Comparison of ENCODE assay signal across 8 cellular contexts in genomic region chr4:76748649-76749048, GRCh38.
DNase-seq lines count a peak whose midpoint lies in the region; ATAC-seq, FAIRE-seq and TF ChIP-seq lines count a peak whose summit lies in the region.

No MANE protein-coding gene starts in this region.

- H3K4me1 ChIP-seq in pancreas, result no peaks in the 10 kb centered on the region

- WGBS in pancreas, 2 donors, result 18 to 28% methylated on average over 6 of the region's 6 CpGs

- no peaks in the 10 kb centered on the region for H3K27me3 ChIP-seq in pancreas

- DNase-seq in stimulated activated CD4-positive, alpha-beta T cell treated with anti-CD3 and anti-CD28 coated beads, Interleukin-1b, Interleukin-23, amount 100 ng/mL, for 48 hours, result peak; percentile 10
- no peak for DNase-seq in stimulated activated CD4-positive, alpha-beta T cell treated with anti-CD3 and anti-CD28 coated beads, Interleukin-4, amount 100 ng/mL, for 1 hour
- peak; percentile 42 for DNase-seq in NCI-H2227 treated with DMSO at 0.1 percent for 48 hours (lab: John Stamatoyannopoulos, UW)
- peak; percentile 60 for DNase-seq in cerebellum (ENCODE audit: low spot score)
- DNase-seq in pancreas, result peak in 5 of 6 donors; percentile 25 to 42 (median 40)
- no peak for DNase-seq in NCI-H2196 (lab: John Stamatoyannopoulos, UW; ENCODE audit: unreplicated experiment)
- DNase-seq in activated T-helper 1 cell treated with anti-CD3 and anti-CD28 coated beads, Interleukin-12 subunit alpha, Interleukin-12 subunit beta, Interleukin-2, Interleukin-4 antibody, amounts not matched to agents 30 ng/mL and 10 ng/mL and 1 ng/mL, durations not matched to agents 14 hours and 24 hours and 36 hours (ENCODE audit: low spot score), result no peak

- intact Hi-C loops in pancreas (cut with DNase I), result no loop called here
- intact Hi-C loops in activated T-helper 1 cell treated with anti-CD3 and anti-CD28 coated beads, Interleukin-12 subunit alpha, Interleukin-12 subunit beta, Interleukin-2, Interleukin-4 antibody, amounts not matched to agents 30 ng/mL and 10 ng/mL and 1 ng/mL, durations not matched to agents 14 hours and 24 hours and 36 hours (cut with micrococcal nuclease), result loop anchor here (2.0 kb wide), 1 partner anchor 238 kb away; no protein-coding TSS in a partner anchor

- no peak for FAIRE-seq in pancreas (lab: Jason Lieb, UNC)

- H3K4me3 Mint-ChIP-seq in activated T-helper 1 cell treated with anti-CD3 and anti-CD28 coated beads, Interleukin-12 subunit alpha, Interleukin-12 subunit beta, Interleukin-2, Interleukin-4 antibody, amounts not matched to agents 30 ng/mL and 10 ng/mL and 1 ng/mL, durations not matched to agents 14 hours and 24 hours and 36 hours, result no peak overlapping the region

- TF ChIP-seq CTCF in pancreas (IDR thresholded peaks at IDR 0.05), result peak in 2 of 4 donors; percentile 8 to 28

- H3K27ac Mint-ChIP-seq in activated T-helper 1 cell treated with anti-CD3 and anti-CD28 coated beads, Interleukin-12 subunit alpha, Interleukin-12 subunit beta, Interleukin-2, Interleukin-4 antibody, amounts not matched to agents 30 ng/mL and 10 ng/mL and 1 ng/mL, durations not matched to agents 14 hours and 24 hours and 36 hours, result no peak overlapping the region

- H3K9me3 ChIP-seq in pancreas, result no peaks in the 10 kb centered on the region

- no peaks in the 10 kb centered on the region for H3K4me1 Mint-ChIP-seq in activated T-helper 1 cell treated with anti-CD3 and anti-CD28 coated beads, Interleukin-12 subunit alpha, Interleukin-12 subunit beta, Interleukin-2, Interleukin-4 antibody, amounts not matched to agents 30 ng/mL and 10 ng/mL and 1 ng/mL, durations not matched to agents 14 hours and 24 hours and 36 hours (ENCODE audit: low read depth)

- H3K36me3 Mint-ChIP-seq in activated T-helper 1 cell treated with anti-CD3 and anti-CD28 coated beads, Interleukin-12 subunit alpha, Interleukin-12 subunit beta, Interleukin-2, Interleukin-4 antibody, amounts not matched to agents 30 ng/mL and 10 ng/mL and 1 ng/mL, durations not matched to agents 14 hours and 24 hours and 36 hours (ENCODE audit: low read depth), result no peaks in the 10 kb centered on the region

- no peak overlapping the region for H3K4me3 ChIP-seq in pancreas

- H3K9me3 Mint-ChIP-seq in activated T-helper 1 cell treated with anti-CD3 and anti-CD28 coated beads, Interleukin-12 subunit alpha, Interleukin-12 subunit beta, Interleukin-2, Interleukin-4 antibody, amounts not matched to agents 30 ng/mL and 10 ng/mL and 1 ng/mL, durations not matched to agents 14 hours and 24 hours and 36 hours, result peaks cover 8% of the 10 kb centered on the region

- H3K27me3 Mint-ChIP-seq in activated T-helper 1 cell treated with anti-CD3 and anti-CD28 coated beads, Interleukin-12 subunit alpha, Interleukin-12 subunit beta, Interleukin-2, Interleukin-4 antibody, amounts not matched to agents 30 ng/mL and 10 ng/mL and 1 ng/mL, durations not matched to agents 14 hours and 24 hours and 36 hours (ENCODE audit: insufficient read depth), result peaks cover 15% of the 10 kb centered on the region

- no peaks in the 10 kb centered on the region for H3K36me3 ChIP-seq in pancreas

- ATAC-seq in pancreas (peak; percentile 75 to 92 (median 86)), GM21786 (IDR thresholded peaks at IDR 0.05; ENCODE audit: unreplicated experiment) (no peak)

- H3K27ac ChIP-seq in pancreas, result no peak overlapping the region

Comparison
In these comparisons a context has a peak if more than half of its experiments do, and no peak if none do; other contexts are left out.
1. DNase-seq: peak in stimulated activated CD4-positive, alpha-beta T cell treated with anti-CD3 and anti-CD28 coated beads, Interleukin-1b, Interleukin-23, amount 100 ng/mL, for 48 hours (single experiment), NCI-H2227 treated with DMSO at 0.1 percent for 48 hours (single experiment), cerebellum (single experiment) and pancreas (5 of 6); none in stimulated activated CD4-positive, alpha-beta T cell treated with anti-CD3 and anti-CD28 coated beads, Interleukin-4, amount 100 ng/mL, for 1 hour (single experiment), NCI-H2196 (single experiment) and activated T-helper 1 cell treated with anti-CD3 and anti-CD28 coated beads, Interleukin-12 subunit alpha, Interleukin-12 subunit beta, Interleukin-2, Interleukin-4 antibody, amounts not matched to agents 30 ng/mL and 10 ng/mL and 1 ng/mL, durations not matched to agents 14 hours and 24 hours and 36 hours (single experiment).